31 cellular contexts compared by ENCODE assay signal in the genomic region with DNA sequence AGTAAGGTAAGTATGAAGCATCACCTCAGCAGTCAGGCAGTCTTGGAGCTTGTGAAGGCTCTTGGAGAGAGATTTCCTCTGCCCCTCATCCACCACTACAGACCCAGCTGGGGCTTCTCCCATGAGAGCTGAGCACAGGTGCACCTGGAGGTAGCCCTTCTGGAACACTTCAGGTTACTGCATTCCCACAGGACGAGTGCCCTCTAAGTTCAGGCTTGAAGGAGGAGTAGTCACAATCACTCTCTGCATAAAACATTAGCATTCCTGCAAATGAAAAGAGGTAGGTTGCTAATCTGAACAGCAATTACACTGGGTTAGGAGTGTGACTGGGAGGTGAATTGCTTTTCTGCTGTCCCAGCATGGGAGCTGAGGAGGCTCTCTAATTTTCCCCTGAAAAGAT.
"Had no signal": no experiment of that assay in that cellular context is flagged by ENCODE, and none has a peak within 500 bp of the region (broad histone marks: within the 10 kb centered on the region; RNA-seq: fewer than 3 reads in every experiment).

No MANE protein-coding gene starts in this region.

- H3K4me1 Mint-ChIP-seq: activated CD4-positive, alpha-beta T cell treated with anti-CD3 and anti-CD28 coated beads for 36 hours; central memory CD8-positive, alpha-beta T cell had no signal

- H3K9me3 ChIP-seq: ascending aorta, Peyer's patch, SJSA1, SK-N-SH had no signal

- H3K27ac ChIP-seq: ascending aorta, cardiac muscle cell, Peyer's patch, SJSA1 had no signal

- H3K27me3 ChIP-seq: ascending aorta, cardiac muscle cell, Peyer's patch, SJSA1 had no signal

- H3K4me1 ChIP-seq: ascending aorta, Peyer's patch, SJSA1 had no signal

- H3K27ac Mint-ChIP-seq: activated CD4-positive, alpha-beta memory T cell treated with anti-CD3 and anti-CD28 coated beads for 36 hours; activated CD4-positive, alpha-beta T cell treated with anti-CD3 and anti-CD28 coated beads for 36 hours; activated naive CD4-positive, alpha-beta T cell treated with anti-CD3 and anti-CD28 coated beads for 36 hours; activated naive CD8-positive, alpha-beta T cell; activated T-helper 1 cell treated with anti-CD3 and anti-CD28 coated beads, Interleukin-12 subunit alpha, Interleukin-12 subunit beta, Interleukin-2, Interleukin-4 antibody, amounts not matched to agents 30 ng/mL and 10 ng/mL and 1 ng/mL, durations not matched to agents 14 hours and 24 hours and 36 hours; T-helper 1 cell treated with Interleukin-12 subunit alpha and Interleukin-12 subunit beta and Interleukin-4 antibody, amounts not matched to agents 30 μg/mL and 1 μg/mL, for 36 hours; T-helper 2 cell treated with Interferon-gamma antibody and Interleukin-4, amounts not matched to agents 5 μg/mL and 100 μg/mL, for 36 hours had no signal

- H3K9ac ChIP-seq: SK-N-SH had no signal

- ATAC-seq: activated CD4-positive, alpha-beta T cell treated with anti-CD3 and anti-CD28 coated beads for 36 hours; activated CD4-positive, CD25-positive, alpha-beta regulatory T cell treated with anti-CD3 and anti-CD28 coated beads, Interleukin-2, amount 50 U/mL, for 24 hours; activated T-cell treated with anti-CD3 and anti-CD28 coated beads, Interleukin-2, amount 50 U/mL, for 4 hours; PC-3 had no signal

- H3K36me3 ChIP-seq: ascending aorta, cardiac muscle cell, Peyer's patch, SJSA1 had no signal

- H3K27me3 Mint-ChIP-seq: activated CD4-positive, alpha-beta memory T cell treated with anti-CD3 and anti-CD28 coated beads for 36 hours; activated CD4-positive, alpha-beta T cell treated with anti-CD3 and anti-CD28 coated beads for 36 hours; activated naive CD8-positive, alpha-beta T cell; central memory CD8-positive, alpha-beta T cell had no signal

- DNase-seq: activated CD4-positive, alpha-beta memory T cell treated with anti-CD3 and anti-CD28 coated beads for 36 hours; activated CD4-positive, alpha-beta T cell treated with anti-CD3 and anti-CD28 coated beads for 36 hours; activated CD4-positive, alpha-beta T cell treated with anti-CD3 and anti-CD28 coated beads, Interleukin-2, amount 50 U/mL, for 1 hour; activated CD8-positive, alpha-beta memory T cell treated with anti-CD3 and anti-CD28 coated beads, Interleukin-2, amount 50 U/mL, for 4 hours; activated gamma-delta T cell treated with Interleukin-2 at 50 U/mL for 16 hours; activated naive CD4-positive, alpha-beta T cell treated with anti-CD3 and anti-CD28 coated beads for 36 hours; activated T-cell treated with anti-CD3 and anti-CD28 coated beads for 4 hours; activated T-cell treated with anti-CD3 and anti-CD28 coated beads, Interleukin-2, amount 50 U/mL, for 4 hours; amygdala; NCI-H1048; NCI-H1105 treated with DMSO at 0.1 percent for 48 hours; NCI-H1436; NCI-H1694; NCI-H1930; NCI-H2081 treated with DMSO at 0.1 percent for 48 hours; NCI-H345; NCI-H524 treated with DMSO at 0.1 percent for 48 hours; PC-3; Peyer's patch; RPMI8226; SHP77 treated with DMSO at 0.1 percent for 48 hours; SK-N-SH had no signal

- H3K9me2 ChIP-seq: SK-N-SH had no signal

- H3K4me3 Mint-ChIP-seq: activated CD4-positive, alpha-beta memory T cell treated with anti-CD3 and anti-CD28 coated beads for 36 hours; activated CD4-positive, alpha-beta T cell treated with anti-CD3 and anti-CD28 coated beads for 36 hours; activated naive CD4-positive, alpha-beta T cell treated with anti-CD3 and anti-CD28 coated beads for 36 hours; activated naive CD8-positive, alpha-beta T cell; activated T-cell treated with anti-CD3 and anti-CD28 coated beads, Interleukin-2, amount 50 U/mL, for 4 hours; activated T-helper 1 cell treated with anti-CD3 and anti-CD28 coated beads, Interleukin-12 subunit alpha, Interleukin-12 subunit beta, Interleukin-2, Interleukin-4 antibody, amounts not matched to agents 30 ng/mL and 10 ng/mL and 1 ng/mL, durations not matched to agents 14 hours and 24 hours and 36 hours; central memory CD8-positive, alpha-beta T cell; T-helper 1 cell treated with Interleukin-12 subunit alpha and Interleukin-12 subunit beta and Interleukin-4 antibody, amounts not matched to agents 30 μg/mL and 1 μg/mL, for 36 hours; T-helper 2 cell treated with Interferon-gamma antibody and Interleukin-4, amounts not matched to agents 5 μg/mL and 100 μg/mL, for 36 hours had no signal

- H3K4me3 ChIP-seq: ascending aorta, cardiac muscle cell, Peyer's patch, SJSA1 had no signal

- H3K9me3 Mint-ChIP-seq: activated CD4-positive, alpha-beta memory T cell treated with anti-CD3 and anti-CD28 coated beads for 36 hours; activated naive CD4-positive, alpha-beta T cell treated with anti-CD3 and anti-CD28 coated beads for 36 hours; activated T-cell treated with anti-CD3 and anti-CD28 coated beads, Interleukin-2, amount 50 U/mL, for 4 hours; activated T-helper 1 cell treated with anti-CD3 and anti-CD28 coated beads, Interleukin-12 subunit alpha, Interleukin-12 subunit beta, Interleukin-2, Interleukin-4 antibody, amounts not matched to agents 30 ng/mL and 10 ng/mL and 1 ng/mL, durations not matched to agents 14 hours and 24 hours and 36 hours; central memory CD8-positive, alpha-beta T cell; T-helper 1 cell treated with Interleukin-12 subunit alpha and Interleukin-12 subunit beta and Interleukin-4 antibody, amounts not matched to agents 30 μg/mL and 1 μg/mL, for 36 hours; T-helper 2 cell treated with Interferon-gamma antibody and Interleukin-4, amounts not matched to agents 5 μg/mL and 100 μg/mL, for 36 hours had no signal

- H3K36me3 Mint-ChIP-seq: activated CD4-positive, alpha-beta memory T cell treated with anti-CD3 and anti-CD28 coated beads for 36 hours; activated naive CD8-positive, alpha-beta T cell had no signal

- H3K4me2 ChIP-seq: SK-N-SH had no signal
